ENCODE assay signal across 22 cellular contexts in the genomic region with DNA sequence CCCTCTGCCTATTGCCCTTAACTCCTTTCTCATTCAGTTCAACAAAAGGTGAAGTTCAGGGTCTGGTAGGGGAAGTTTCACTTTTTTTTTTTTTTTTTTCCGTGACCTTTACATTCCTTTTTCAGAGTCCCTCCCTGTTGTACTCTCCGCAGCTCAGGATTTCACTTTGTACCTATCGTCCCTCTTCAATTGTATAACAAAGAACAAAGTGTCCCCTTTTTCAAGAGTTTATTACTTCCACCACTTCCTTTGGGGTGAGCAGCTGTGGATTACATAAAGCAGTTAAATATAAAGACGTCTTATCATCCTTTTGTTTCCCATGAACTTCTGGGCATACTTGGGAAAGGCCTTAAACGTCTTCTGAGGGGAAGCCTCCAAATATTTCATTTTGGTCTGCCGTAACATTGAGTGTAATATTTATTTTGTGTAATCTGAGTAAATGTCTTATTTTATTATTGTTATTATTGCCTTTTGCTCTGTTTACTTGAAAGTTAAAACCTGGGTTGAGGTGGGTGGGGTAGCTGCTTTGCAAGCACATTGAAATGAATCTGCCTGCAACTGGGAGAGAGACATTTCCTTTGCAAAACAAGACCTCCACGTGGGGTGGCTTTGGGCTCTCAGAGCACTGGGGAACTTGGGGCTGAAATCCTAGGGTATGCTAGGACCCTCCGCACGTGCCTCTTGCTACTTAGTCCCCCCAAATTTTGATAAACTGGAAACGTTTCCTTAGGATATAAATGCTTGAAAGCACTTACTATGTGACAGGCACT.
DNase-seq lines count a peak whose midpoint lies in the region; ATAC-seq, FAIRE-seq and TF ChIP-seq lines count a peak whose summit lies in the region.
"Had no signal": no experiment of that assay in that cellular context is flagged by ENCODE, and none has a peak within 500 bp of the region (broad histone marks: within the 10 kb centered on the region; RNA-seq: fewer than 3 reads in every experiment).

No MANE protein-coding gene starts in this region.

- H3K27me3 Mint-ChIP-seq in endothelial cell (ENCODE audit: unreplicated experiment) = peaks cover 3% of the 10 kb centered on the region

- H4K20me1 ChIP-seq in H1 (replicated peaks in 1 of 2; ENCODE audit: control insufficient read depth in 1 of 2, insufficient read depth in 2 of 2, low read length in 2 of 2) = no peaks in the 10 kb centered on the region

- H2AK5ac ChIP-seq in H1 (ENCODE audit: low read depth, low read length) = no peak overlapping the region

- H3K18ac ChIP-seq in H1 (ENCODE audit: extremely low read depth, low read length) = no peak overlapping the region

- H4K91ac ChIP-seq in H1 (replicated peaks; ENCODE audit: insufficient read length, low read length) = no peak overlapping the region

- H3K9me3 Mint-ChIP-seq in endothelial cell (ENCODE audit: unreplicated experiment) = no peaks in the 10 kb centered on the region

- H3K36me3 ChIP-seq in H1 (ENCODE audit: control insufficient read depth in 2 of 4, insufficient read depth in 4 of 4, low read length in 3 of 4) (no peaks in the 10 kb centered on the region), lower lobe of right lung (peaks cover 35% of the 10 kb centered on the region), prostate gland (no peaks in the 10 kb centered on the region)

- 57% methylated on average over 10 of the region's 10 CpGs; no CpG with 5 or more reads in 1 of the 2 experiments for WGBS in H1 (ENCODE audit: extremely low coverage in 1 of 2, insufficient coverage in 1 of 2, insufficient read length in 1 of 2, insufficient replicate concordance in 2 of 2, low coverage in 1 of 2, low lambda C conversion rate in 2 of 2, missing lambda C conversion rate in 1 of 2), 2 experiments
- WGBS in prostate gland = 41% methylated on average over 10 of the region's 10 CpGs

- H3K56ac ChIP-seq in H1 (replicated peaks; ENCODE audit: insufficient read length, low read depth, low read length) = no peak overlapping the region

- no peaks in the 10 kb centered on the region for H3K36me3 Mint-ChIP-seq in endothelial cell (ENCODE audit: low read depth, unreplicated experiment)

- DNase-seq in NCI-H526 (lab: John Stamatoyannopoulos, UW) (peak; percentile 1 to 23), H1 (ENCODE audit: low read depth in 1 of 2, low spot score in 2 of 2) (no peak), lower lobe of right lung (no peak), prostate gland (ENCODE audit: low spot score) (no peak), endothelial cell (ENCODE audit: low spot score) (no peak), H4 (ENCODE audit: low spot score) (no peak), NK-92 (lab: John Stamatoyannopoulos, UW; ENCODE audit: unreplicated experiment) (no peak)
- DNase-seq: C1 segment of cervical spinal cord, DMS 273 treated with DMSO at 0.1 percent for 48 hours, GDM1, NCI-H1436, NCI-H2029, NCI-H2171, NCI-H446 treated with DMSO at 0.1 percent for 48 hours, NCI-H82 had no signal

- H3K9ac ChIP-seq in H1 (replicated peaks in 1 of 4; ENCODE audit: extremely low read depth in 1 of 4, low read depth in 3 of 4, low read length in 3 of 4) = no peak overlapping the region
- H3K9ac ChIP-seq: KMS-11 had no signal

- 0 out of 2 replicates have a peak overlapping the region, but pooled peaks have one; percentile 55 for H2AFZ ChIP-seq in H1 (ENCODE audit: low read length)

- peaks cover 0 to 8% (median 3%) of the 10 kb centered on the region in 4 experiments; a peak in 3 of 7 replicates for H3K4me1 ChIP-seq in H1 (replicated peaks in 1 of 4; ENCODE audit: control insufficient read depth in 3 of 4, insufficient read depth in 4 of 4, low read length in 3 of 4)
- H3K4me1 ChIP-seq in lower lobe of right lung = peaks cover 21% of the 10 kb centered on the region
- H3K4me1 ChIP-seq in prostate gland (replicated peaks) = peaks cover 4% of the 10 kb centered on the region
- H3K4me1 ChIP-seq: A549 had no signal

- H3K4me1 Mint-ChIP-seq in endothelial cell (ENCODE audit: unreplicated experiment) = peaks cover 62% of the 10 kb centered on the region

- H2BK20ac ChIP-seq in H1 (ENCODE audit: low read length) = no peak overlapping the region

- ATAC-seq in lower lobe of right lung = no peak
- ATAC-seq in GM21737 (IDR thresholded peaks at IDR 0.05; ENCODE audit: unreplicated experiment) = no peak
- ATAC-seq: A549, GM12878, HCT116, Panc1 had no signal

- H3K9me3 ChIP-seq in H1 (ENCODE audit: insufficient read depth in 2 of 2, low read depth in 1 of 2, low read length in 1 of 2) (no peaks in the 10 kb centered on the region), lower lobe of right lung (no peaks in the 10 kb centered on the region), prostate gland (no peaks in the 10 kb centered on the region)
- H3K9me3 ChIP-seq: A549 had no signal

- H3K27me3 ChIP-seq in H1 (replicated peaks in 1 of 4; ENCODE audit: control insufficient read depth in 3 of 4, extremely low read depth in 1 of 4, insufficient read depth in 3 of 4, low read length in 3 of 4) = no peaks in the 10 kb centered on the region
- no peaks in the 10 kb centered on the region for H3K27me3 ChIP-seq in lower lobe of right lung (ENCODE audit: low read depth)
- no peaks in the 10 kb centered on the region for H3K27me3 ChIP-seq in prostate gland (replicated peaks; ENCODE audit: insufficient read depth)

- H3K79me2 ChIP-seq in H1 (ENCODE audit: control insufficient read depth in 1 of 2, insufficient read depth in 2 of 2, low read length in 2 of 2) = no peaks in the 10 kb centered on the region

- no peak for TF ChIP-seq CTCF in H1 (IDR thresholded peaks at IDR 0.05; ENCODE audit: control extremely low read depth in 1 of 3, insufficient read depth in 1 of 3, low read depth in 1 of 3, low read length in 3 of 3)
- no peak for TF ChIP-seq CTCF in lower lobe of right lung (IDR thresholded peaks at IDR 0.05)
- no peak for TF ChIP-seq CTCF in prostate gland (IDR thresholded peaks at IDR 0.05)
- no peak for TF ChIP-seq CTCF in endothelial cell (IDR thresholded peaks at IDR 0.05; ENCODE audit: unreplicated experiment)

- intact Hi-C loops in lower lobe of right lung (cut with DNase I) = no loop called here
- intact Hi-C loops in prostate gland (cut with DNase I) = no loop called here

- TF ChIP-seq RAD21 in H1 (IDR thresholded peaks at IDR 0.05 in 1 of 2, conservative IDR thresholded peaks at IDR 0.05 in 1 of 2; ENCODE audit: low read depth in 2 of 2, low read length in 2 of 2) = no peak

- CTCF ChIA-PET in H1 (lab: Charles Lee; ENCODE audit: partially characterized antibody) = interaction anchor here (0.6 to 2.8 kb wide), 3 partner anchors 11 to 25 kb away, joined by 3 to 12 read pairs (median 8); no protein-coding TSS in a partner anchor

- H3K14ac ChIP-seq in H1 (ENCODE audit: insufficient read length) = no peak overlapping the region

- no peak overlapping the region for H4K8ac ChIP-seq in H1 (ENCODE audit: extremely low read depth, insufficient read depth, low read length)

- H2BK120ac ChIP-seq in H1 (replicated peaks; ENCODE audit: low read depth, low read length) = no peak overlapping the region

- TF ChIP-seq POLR2A in H1 (IDR thresholded peaks at IDR 0.05; ENCODE audit: control extremely low read depth in 1 of 2, low read depth in 2 of 2, low read length in 2 of 2) = no peak
- no peak for TF ChIP-seq POLR2A in prostate gland (IDR thresholded peaks at IDR 0.05)

- H3K27ac ChIP-seq in H1 (ENCODE audit: low read depth, low read length) (no peak overlapping the region), lower lobe of right lung (peak overlapping the region; percentile 1), prostate gland (peak overlapping the region; percentile 17 to 63)
- H3K27ac ChIP-seq: A549, KMS-11 had no signal

- no peak overlapping the region for H2BK15ac ChIP-seq in H1 (ENCODE audit: low read length)

- no peak for FAIRE-seq in H1 (lab: Jason Lieb, UNC)
- FAIRE-seq: A549, GM12878, GM18507 had no signal

- H3K4ac ChIP-seq in H1 (replicated peaks; ENCODE audit: insufficient read length, low read depth, low read length) = no peak overlapping the region

- no peak for TF ChIP-seq EP300 in H1 (IDR thresholded peaks at IDR 0.05; ENCODE audit: borderline replicate concordance in 1 of 2, low read depth in 2 of 2, low read length in 2 of 2)

- POLR2A ChIA-PET in H1 (lab: Charles Lee; ENCODE audit: partially characterized antibody) = no interaction called here

- no peak overlapping the region for H3K27ac Mint-ChIP-seq in endothelial cell (ENCODE audit: unreplicated experiment)

- H2BK5ac ChIP-seq in H1 (ENCODE audit: low read depth, low read length) = no peak overlapping the region

- H3K4me3 ChIP-seq in H1 (ENCODE audit: extremely low read depth in 1 of 4, insufficient read depth in 2 of 4, low read depth in 3 of 4, low read length in 4 of 4) (peak overlapping the region in 1 of 4 experiments; percentile 33; a peak in 1 of 8 replicates), lower lobe of right lung (no peak overlapping the region), prostate gland (no peak overlapping the region)
- H3K4me3 ChIP-seq: A549, GM12878 had no signal

- no peaks in the 10 kb centered on the region for H3K79me1 ChIP-seq in H1 (ENCODE audit: low read depth, low read length)

- no peak overlapping the region for H4K5ac ChIP-seq in H1 (ENCODE audit: insufficient read length, low read depth, low read length)

- H3K23me2 ChIP-seq in H1 (ENCODE audit: low read depth, low read length) = no peaks in the 10 kb centered on the region

- H2BK12ac ChIP-seq in H1 (ENCODE audit: low read depth, low read length) = no peak overlapping the region

- peak overlapping the region in 1 of 2 experiments; percentile 8; a peak in 1 of 4 replicates for H3K4me2 ChIP-seq in H1 (ENCODE audit: insufficient read depth in 1 of 2, low read depth in 2 of 2, low read length in 2 of 2)
- H3K4me2 ChIP-seq: A549, KMS-11 had no signal

- no peak overlapping the region for H3K23ac ChIP-seq in H1 (ENCODE audit: insufficient read length)

- H3K4me3 Mint-ChIP-seq in endothelial cell (ENCODE audit: unreplicated experiment) = no peak overlapping the region

TF ChIP-seq in H1, 55 proteins besides CTCF, POLR2A, EP300 and RAD21:
- TF ChIP-seq RXRA (IDR thresholded peaks at IDR 0.05; ENCODE audit: insufficient read depth, low read depth, low read length) = 0 out of 2 replicates have a peak, but pooled peaks have one; percentile 12
- no peak for TF ChIP-seq USF2 (IDR thresholded peaks at IDR 0.05; ENCODE audit: low read length)

Comparison
In these comparisons a context has a peak if more than half of its experiments do, and no peak if none do; other contexts are left out.
1. DNase-seq: peak in NCI-H526 (2 of 2); none in H1 (0 of 2), lower lobe of right lung (single experiment), prostate gland (single experiment), endothelial cell (single experiment), H4 (single experiment) and NK-92 (single experiment).